In genomic region chr10:13074562-13075451, GRCh38 we compare ENCODE assay signal across 8 cellular contexts. TPM values are rescaled to one million over a fixed set of nuclear protein-coding genes. Genes with fewer than 3 reads are reported as not detected.
DNase-seq lines count a peak whose midpoint lies in the region; ATAC-seq and TF ChIP-seq lines count a peak whose summit lies in the region.

No MANE protein-coding gene starts in this region.

- H3K4me2 ChIP-seq in DND-41 (ENCODE audit: insufficient read depth, low read length) (no peak overlapping the region), parathyroid adenoma (ENCODE audit: low read length) (no peak overlapping the region)

- intact Hi-C loops in uterus (cut with DNase I; ENCODE audit: low total_unique reads) = no loop called here

- H3K9me3 ChIP-seq in DND-41 (ENCODE audit: insufficient read depth, low read length, severe bottlenecking) (peaks cover 9% of the 10 kb centered on the region), Peyer's patch (peaks cover 0 to 11% (median 0%) of the 10 kb centered on the region in 4 donors), parathyroid adenoma (ENCODE audit: control insufficient read depth, low read length) (no peaks in the 10 kb centered on the region), uterus (peaks cover 0 to 2% of the 10 kb centered on the region in 2 donors)

- H3K9ac ChIP-seq in DND-41 (ENCODE audit: low read depth, low read length) (no peak overlapping the region), parathyroid adenoma (no peak overlapping the region)

- H3K36me3 ChIP-seq in DND-41 (ENCODE audit: insufficient read depth, low read length) = no peaks in the 10 kb centered on the region
- H3K36me3 ChIP-seq in Peyer's patch = no peaks in the 10 kb centered on the region
- no peaks in the 10 kb centered on the region for H3K36me3 ChIP-seq in parathyroid adenoma (ENCODE audit: control insufficient read depth, insufficient read depth, low read length)
- no peaks in the 10 kb centered on the region for H3K36me3 ChIP-seq in uterus

- peak; percentile 87 for ATAC-seq in DND-41 (ENCODE audit: insufficient read depth, low read depth)

- H3K4me1 ChIP-seq in DND-41 (ENCODE audit: insufficient read depth, low read length) = no peaks in the 10 kb centered on the region
- H3K4me1 ChIP-seq in Peyer's patch = peaks cover 0 to 5% (median 0%) of the 10 kb centered on the region in 4 donors
- no peaks in the 10 kb centered on the region for H3K4me1 ChIP-seq in parathyroid adenoma
- no peaks in the 10 kb centered on the region for H3K4me1 ChIP-seq in uterus

- H3K27ac ChIP-seq in DND-41 (ENCODE audit: low read length) (no peak overlapping the region), Peyer's patch (no peak overlapping the region), parathyroid adenoma (no peak overlapping the region), uterus (no peak overlapping the region)

- H3K27me3 ChIP-seq in DND-41 (ENCODE audit: insufficient read depth, low read length, poor library complexity) = no peaks in the 10 kb centered on the region
- no peaks in the 10 kb centered on the region for H3K27me3 ChIP-seq in Peyer's patch
- H3K27me3 ChIP-seq in parathyroid adenoma (ENCODE audit: control insufficient read depth, insufficient read depth, low read length) = no peaks in the 10 kb centered on the region
- no peaks in the 10 kb centered on the region for H3K27me3 ChIP-seq in uterus

- TF ChIP-seq POLR2A in Peyer's patch (IDR thresholded peaks at IDR 0.05) (no peak), uterus (IDR thresholded peaks at IDR 0.05) (no peak)

- TF ChIP-seq CTCF in DND-41 (IDR thresholded peaks at IDR 0.05; ENCODE audit: borderline replicate concordance, extremely low read depth, low read length, poor library complexity, severe bottlenecking) = peak; percentile 85
- peak in 4 of 6 experiments; percentile 66 to 72 (median 69) for TF ChIP-seq CTCF in Peyer's patch (IDR thresholded peaks at IDR 0.05)
- peak; percentile 50 for TF ChIP-seq CTCF in parathyroid adenoma (IDR thresholded peaks at IDR 0.05)
- TF ChIP-seq CTCF in uterus (IDR thresholded peaks at IDR 0.05) = peak; percentile 63 to 76 (median 69)

- no peak overlapping the region for H2AFZ ChIP-seq in DND-41 (ENCODE audit: low read depth, low read length)
- H2AFZ ChIP-seq in parathyroid adenoma = no peak overlapping the region

- H3K79me2 ChIP-seq in DND-41 (ENCODE audit: insufficient read depth, low read length) (no peaks in the 10 kb centered on the region), parathyroid adenoma (no peaks in the 10 kb centered on the region)

- H4K20me1 ChIP-seq in DND-41 (ENCODE audit: insufficient read depth, low read length) = no peaks in the 10 kb centered on the region

- H3K4me3 ChIP-seq in DND-41 (ENCODE audit: low read depth in 1 of 2, low read length in 2 of 2) (no peak overlapping the region), Peyer's patch (no peak overlapping the region), parathyroid adenoma (ENCODE audit: low read depth, low read length) (no peak overlapping the region), uterus (no peak overlapping the region)
- no peak overlapping the region for H3K4me3 ChIP-seq in Jurkat, Clone E6-1 (ENCODE audit: low read length)

- DNase-seq in DND-41 (peak; percentile 60), Peyer's patch (peak; percentile 35 to 77 (median 72)), germinal center (ENCODE audit: low spot score) (peak; percentile 37), uterus (peak; percentile 54 to 66), NCI-H774 (lab: John Stamatoyannopoulos, UW) (no peak)
- peak; percentile 25 for DNase-seq in Jurkat, Clone E6-1 (ENCODE audit: low read depth, low spot score)
- peak; percentile 6 for DNase-seq in activated effector memory CD4-positive, alpha-beta T cell treated with Interleukin-2 at 50 U/mL for 16 hours

RNA-seq across cellular contexts. Expression of gene OPTN, which starts 25.2 kb away (rescaled TPM):
- polyA plus RNA-seq in Jurkat, Clone E6-1 (2012; ENCODE audit: insufficient read depth, insufficient read length) = 10.8 TPM
- total RNA-seq in Peyer's patch = 100 to 1,000 TPM in 2 of 4 donors, 10 to 100 TPM in 2; 68.0 to 111 (median 90.7) TPM
- 10 to 100 TPM; 28.3 to 68.3 (median 38.1) TPM for total RNA-seq in uterus
